ENCODE assay signal across 1 cellular context in the genomic region with DNA sequence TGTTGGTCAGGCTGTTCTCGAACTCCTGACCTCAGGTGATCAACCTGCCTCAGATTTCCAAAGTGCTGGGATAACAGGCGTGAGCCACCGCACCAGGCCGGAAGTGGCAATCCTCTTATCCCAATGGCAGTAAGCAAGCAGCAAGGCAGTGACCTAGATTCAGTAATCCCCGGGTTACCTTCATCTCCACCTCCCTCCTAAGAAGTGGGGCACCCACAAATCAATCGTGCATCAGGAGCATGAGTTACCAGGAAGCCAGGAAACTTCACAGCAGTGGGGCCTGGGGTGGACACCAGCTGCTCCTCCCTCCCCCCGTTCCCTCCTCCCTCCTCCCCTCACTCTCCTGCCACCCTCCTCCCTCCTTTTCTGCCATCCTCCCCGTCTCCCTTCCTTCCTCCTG.
TF ChIP-seq lines count a peak whose summit lies in the region.

No MANE protein-coding gene starts in this region.

TF ChIP-seq in HepG2, 621 proteins besides CTCF, POLR2A, EP300 and RAD21:
- TF ChIP-seq PHF21A (CRISPR knock-in tag; IDR thresholded peaks at IDR 0.05) (no peak), ZKSCAN1 (IDR thresholded peaks at IDR 0.05; ENCODE audit: low read length) (no peak), ZNF563 (CRISPR knock-in tag; IDR thresholded peaks at IDR 0.05) (no peak), YEATS2 (CRISPR knock-in tag; IDR thresholded peaks at IDR 0.05; ENCODE audit: borderline replicate concordance) (no peak)
TF ChIP-seq in HepG2: peak in this region for 0.
